ENCODE assay signal across 27 cellular contexts in genomic region chr17:53630638-53631037, GRCh38.
DNase-seq lines count a peak whose midpoint lies in the region; ATAC-seq and TF ChIP-seq lines count a peak whose summit lies in the region.
"Had no signal": no experiment of that assay in that cellular context is flagged by ENCODE, and none has a peak within 500 bp of the region (broad histone marks: within the 10 kb centered on the region; RNA-seq: fewer than 3 reads in every experiment).

No MANE protein-coding gene starts in this region.

- H3K27me3 Mint-ChIP-seq in GM23338 (ENCODE audit: insufficient read depth, low read depth, poor library complexity) (no peaks in the 10 kb centered on the region), endodermal cell (ENCODE audit: insufficient read depth) (no peaks in the 10 kb centered on the region), neural progenitor cell (ENCODE audit: insufficient read depth, low read depth) (no peaks in the 10 kb centered on the region)
- no peaks in the 10 kb centered on the region for H3K27me3 Mint-ChIP-seq in CD4-positive, alpha-beta T cell
- no peaks in the 10 kb centered on the region for H3K27me3 Mint-ChIP-seq in stimulated activated naive CD8-positive, alpha-beta T cell treated with anti-CD3 and anti-CD28 coated beads, Interleukin-15, amount 100 ng/mL, for 72 hours

- H3K4me1 Mint-ChIP-seq in GM23338 (peaks cover 44% of the 10 kb centered on the region), endodermal cell (peaks cover 32% of the 10 kb centered on the region), neural progenitor cell (peaks cover 27% of the 10 kb centered on the region)
- H3K4me1 Mint-ChIP-seq in CD4-positive, alpha-beta T cell (ENCODE audit: low read depth) = no peaks in the 10 kb centered on the region
- no peaks in the 10 kb centered on the region for H3K4me1 Mint-ChIP-seq in stimulated activated naive CD8-positive, alpha-beta T cell treated with anti-CD3 and anti-CD28 coated beads, Interleukin-15, amount 100 ng/mL, for 72 hours
- H3K4me1 Mint-ChIP-seq: CD14-positive monocyte had no signal

- H3F3A ChIP-seq in GM23338 (replicated peaks; ENCODE audit: low read depth) (no peaks in the 10 kb centered on the region), neural progenitor cell (ENCODE audit: low read depth) (peaks cover 24% of the 10 kb centered on the region)

- ATAC-seq in GM23338 = peak; percentile 54
- ATAC-seq in CD4-positive, alpha-beta T cell (ENCODE audit: poor library complexity) = no peak
- no peak for ATAC-seq in stimulated activated naive CD8-positive, alpha-beta T cell treated with anti-CD3 and anti-CD28 coated beads, Interleukin-15, amount 100 ng/mL, for 72 hours
- ATAC-seq: HCT116, PC-3 had no signal

- CTCF ChIA-PET in CD4-positive, alpha-beta T cell (lab: Charles Lee) = no interaction called here

- H3K79me2 ChIP-seq in GM23338 (replicated peaks; ENCODE audit: insufficient read depth) (no peaks in the 10 kb centered on the region), neural progenitor cell (ENCODE audit: low read depth) (no peaks in the 10 kb centered on the region)

- H3K9ac ChIP-seq in HUES64 (ENCODE audit: low read depth, low read length) (no peak overlapping the region), endodermal cell (ENCODE audit: extremely low read depth, low read length, poor library complexity, severe bottlenecking) (no peak overlapping the region), neural progenitor cell (no peak overlapping the region)
- H3K9ac ChIP-seq: GM23248 had no signal

- H3K4me2 ChIP-seq in GM23338 (no peak overlapping the region), neural progenitor cell (peak overlapping the region; percentile 66)

- H3K27ac Mint-ChIP-seq in GM23338 (no peak overlapping the region), endodermal cell (no peak overlapping the region), neural progenitor cell (no peak overlapping the region)
- H3K27ac Mint-ChIP-seq in CD4-positive, alpha-beta T cell = no peak overlapping the region
- H3K27ac Mint-ChIP-seq in stimulated activated naive CD8-positive, alpha-beta T cell treated with anti-CD3 and anti-CD28 coated beads, Interleukin-15, amount 100 ng/mL, for 72 hours = no peak overlapping the region
- H3K27ac Mint-ChIP-seq: CD14-positive monocyte had no signal

- POLR2A ChIA-PET in CD4-positive, alpha-beta T cell (lab: Charles Lee) = no interaction called here

- H3K4me3 ChIP-seq in GM23338 = no peak overlapping the region
- H3K4me3 ChIP-seq in HUES64 (ENCODE audit: low read length) = no peak overlapping the region
- H3K4me3 ChIP-seq in endodermal cell (ENCODE audit: low read length) = no peak overlapping the region
- H3K4me3 ChIP-seq in neural progenitor cell = peak overlapping the region; percentile 14
- H3K4me3 ChIP-seq in BE2C (ENCODE audit: low read depth, low read length) = no peak overlapping the region
- H3K4me3 ChIP-seq: GM23248, MG63, SJCRH30 had no signal

- H2AFZ ChIP-seq in GM23338 (peak overlapping the region; percentile 45; the same call in 1 of the 2 replicates), neural progenitor cell (replicated peaks) (peak overlapping the region; percentile 7)

- no peaks in the 10 kb centered on the region for H3K9me2 ChIP-seq in GM23338 (ENCODE audit: insufficient read depth)

- 0 out of 2 replicates have a peak overlapping the region, but pooled peaks have one; percentile 8 for H3K27ac ChIP-seq in GM23338 (ENCODE audit: low read depth)
- peak overlapping the region; percentile 15; the same call in 1 of the 2 replicates for H3K27ac ChIP-seq in HUES64 (ENCODE audit: low read depth, low read length)
- H3K27ac ChIP-seq in endodermal cell (ENCODE audit: low read depth, low read length) = no peak overlapping the region
- H3K27ac ChIP-seq in neural progenitor cell = peak overlapping the region; percentile 83
- H3K27ac ChIP-seq in CD4-positive, alpha-beta T cell (ENCODE audit: low read depth, low read length) = no peak overlapping the region
- H3K27ac ChIP-seq: GM23248, HL-60, SJCRH30 had no signal

- H3K36me3 ChIP-seq in GM23338 (ENCODE audit: insufficient read depth) (no peaks in the 10 kb centered on the region), HUES64 (ENCODE audit: insufficient read depth, low read length) (no peaks in the 10 kb centered on the region), endodermal cell (ENCODE audit: control insufficient read depth, insufficient read depth, low read length) (no peaks in the 10 kb centered on the region), neural progenitor cell (no peaks in the 10 kb centered on the region), BE2C (no peaks in the 10 kb centered on the region)
- H3K36me3 ChIP-seq: MG63, SJCRH30 had no signal

- H3K4me1 ChIP-seq in GM23338 (ENCODE audit: insufficient read depth) (peaks cover 48% of the 10 kb centered on the region), HUES64 (ENCODE audit: insufficient read depth, low read length) (peaks cover 51% of the 10 kb centered on the region), endodermal cell (ENCODE audit: control insufficient read depth, insufficient read depth, low read length) (no peaks in the 10 kb centered on the region), neural progenitor cell (peaks cover 27% of the 10 kb centered on the region), BE2C (no peaks in the 10 kb centered on the region)

- H3K36me3 Mint-ChIP-seq in GM23338 (ENCODE audit: low read depth) (peaks cover 10% of the 10 kb centered on the region; the same call in 2 of the 3 replicates), endodermal cell (ENCODE audit: low read depth) (no peaks in the 10 kb centered on the region), neural progenitor cell (no peaks in the 10 kb centered on the region)
- H3K36me3 Mint-ChIP-seq in CD4-positive, alpha-beta T cell (ENCODE audit: low read depth) = no peaks in the 10 kb centered on the region
- H3K36me3 Mint-ChIP-seq: CD14-positive monocyte had no signal

- H3K27me3 ChIP-seq in GM23338 (ENCODE audit: insufficient read depth) (no peaks in the 10 kb centered on the region), HUES64 (ENCODE audit: insufficient read depth, low read length) (no peaks in the 10 kb centered on the region), endodermal cell (ENCODE audit: control insufficient read depth, insufficient read depth, low read length, poor library complexity, severe bottlenecking) (no peaks in the 10 kb centered on the region), neural progenitor cell (no peaks in the 10 kb centered on the region), BE2C (no peaks in the 10 kb centered on the region)
- no peaks in the 10 kb centered on the region for H3K27me3 ChIP-seq in CD4-positive, alpha-beta T cell (ENCODE audit: control insufficient read depth, insufficient read depth, low read length)
- H3K27me3 ChIP-seq: MG63, SJCRH30 had no signal

- intact Hi-C loops in CD4-positive, alpha-beta T cell (cut with DNase I, micrococcal nuclease) = no loop called here

- H3K4me3 Mint-ChIP-seq in GM23338 = no peak overlapping the region
- H3K4me3 Mint-ChIP-seq in endodermal cell = no peak overlapping the region
- no peak overlapping the region for H3K4me3 Mint-ChIP-seq in neural progenitor cell
- H3K4me3 Mint-ChIP-seq in CD4-positive, alpha-beta T cell = no peak overlapping the region
- no peak overlapping the region for H3K4me3 Mint-ChIP-seq in stimulated activated naive CD8-positive, alpha-beta T cell treated with anti-CD3 and anti-CD28 coated beads, Interleukin-15, amount 100 ng/mL, for 72 hours
- H3K4me3 Mint-ChIP-seq: CD14-positive monocyte had no signal

- H4K20me1 ChIP-seq in GM23338 (replicated peaks; ENCODE audit: insufficient read depth) (no peaks in the 10 kb centered on the region), neural progenitor cell (ENCODE audit: low read depth) (no peaks in the 10 kb centered on the region)

- H3K9me3 Mint-ChIP-seq in GM23338 (no peaks in the 10 kb centered on the region), endodermal cell (no peaks in the 10 kb centered on the region), neural progenitor cell (peaks cover 5% of the 10 kb centered on the region)
- peaks cover 6% of the 10 kb centered on the region for H3K9me3 Mint-ChIP-seq in CD4-positive, alpha-beta T cell
- peaks cover 0 to 7% of the 10 kb centered on the region in 2 donors for H3K9me3 Mint-ChIP-seq in stimulated activated naive CD8-positive, alpha-beta T cell treated with anti-CD3 and anti-CD28 coated beads, Interleukin-15, amount 100 ng/mL, for 72 hours

- DNase-seq in GM23338 (ENCODE audit: low spot score) (peak; percentile 38), endodermal cell (no peak), neural progenitor cell (ENCODE audit: low spot score) (peak; percentile 51), NCI-H2171 (lab: John Stamatoyannopoulos, UW) (no peak), BE2C (no peak)
- DNase-seq in CD4-positive, alpha-beta T cell = no peak
- no peak for DNase-seq in stimulated activated naive CD8-positive, alpha-beta T cell treated with anti-CD3 and anti-CD28 coated beads, Interleukin-15, amount 100 ng/mL, for 72 hours
- DNase-seq: AML-193; Calu3; DMS153; DND-41; GM23248; KBM-7; MG63; NCI-H1105 treated with DMSO at 0.1 percent for 48 hours; NCI-H146; NCI-H1930; NCI-H446 treated with DMSO at 0.1 percent for 48 hours; NCI-H526; NCI-H82; NK-92 treated with Interleukin-12 subunit alpha and Interleukin-12 subunit beta, amount 100 ng/mL, for 24 hours; PC-3; SJCRH30 had no signal

- WGBS in HUES64 = 82% methylated on average over 1 of the region's 1 CpG
- 89 to 100% methylated on average over 1 of the region's 1 CpG for WGBS in endodermal cell (ENCODE audit: insufficient coverage in 1 of 2, insufficient read length in 1 of 2), 2 experiments

- no peaks in the 10 kb centered on the region for H3K9me3 ChIP-seq in HUES64 (ENCODE audit: insufficient read depth, low read depth, low read length)
- H3K9me3 ChIP-seq in endodermal cell (ENCODE audit: control insufficient read depth, low read length) = no peaks in the 10 kb centered on the region
- no peaks in the 10 kb centered on the region for H3K9me3 ChIP-seq in neural progenitor cell (ENCODE audit: low read depth)
- H3K9me3 ChIP-seq in CD4-positive, alpha-beta T cell (ENCODE audit: control insufficient read depth, low read length) = no peaks in the 10 kb centered on the region
- 0 out of 2 replicates have a peak, but pooled peaks cover 2% of the 10 kb centered on the region for H3K9me3 ChIP-seq in BE2C
- H3K9me3 ChIP-seq: MG63, SJCRH30 had no signal

- TF ChIP-seq CTCF in GM23338 (conservative IDR thresholded peaks at IDR 0.05; ENCODE audit: low read depth in 2 of 2) = peak; percentile 47 to 48
- TF ChIP-seq CTCF in endodermal cell (conservative IDR thresholded peaks at IDR 0.05) = peak; percentile 30
- peak; percentile 47 for TF ChIP-seq CTCF in neural progenitor cell (IDR thresholded peaks at IDR 0.05)
- TF ChIP-seq CTCF in CD4-positive, alpha-beta T cell (IDR thresholded peaks at IDR 0.05) = no peak
- no peak for TF ChIP-seq CTCF in BE2C (IDR thresholded peaks at IDR 0.05; ENCODE audit: low read depth, low read length)

TF ChIP-seq in GM23338, 12 proteins besides CTCF, POLR2A, EP300 and RAD21 (continues in another document):
- TF ChIP-seq POLR2AphosphoS5 (IDR thresholded peaks at IDR 0.05; ENCODE audit: low read depth) = no peak
- no peak for TF ChIP-seq NANOG (IDR thresholded peaks at IDR 0.05; ENCODE audit: borderline replicate concordance)
- TF ChIP-seq JUNB (IDR thresholded peaks at IDR 0.05; ENCODE audit: unreplicated experiment) = no peak
- no peak for TF ChIP-seq ZNF331 (CRISPR knock-in tag; IDR thresholded peaks at IDR 0.05; ENCODE audit: low read depth)
- TF ChIP-seq EZH2phosphoT487 (IDR thresholded peaks at IDR 0.05; ENCODE audit: unreplicated experiment) = no peak

Comparison
In these comparisons a context has a peak if more than half of its experiments do, and no peak if none do; other contexts are left out.
1. DNase-seq: peak in GM23338 (single experiment) and neural progenitor cell (single experiment); none in endodermal cell (single experiment), CD4-positive, alpha-beta T cell (0 of 10), NCI-H2171 (single experiment), stimulated activated naive CD8-positive, alpha-beta T cell treated with anti-CD3 and anti-CD28 coated beads, Interleukin-15, amount 100 ng/mL, for 72 hours (0 of 2) and BE2C (single experiment).
2. H3K27ac ChIP-seq: peak in GM23338 (single experiment), HUES64 (single experiment) and neural progenitor cell (single experiment); none in endodermal cell (single experiment) and CD4-positive, alpha-beta T cell (single experiment).
3. CTCF ChIP-seq: peak in GM23338 (2 of 2), endodermal cell (single experiment) and neural progenitor cell (single experiment); none in CD4-positive, alpha-beta T cell (single experiment) and BE2C (single experiment).